24 cellular contexts compared by ENCODE assay signal in genomic region chr3:179660872-179661271, GRCh38.
"Had no signal": no experiment of that assay in that cellular context is flagged by ENCODE, and none has a peak within 500 bp of the region (broad histone marks: within the 10 kb centered on the region; RNA-seq: fewer than 3 reads in every experiment).

No MANE protein-coding gene starts in this region.

- H3K27ac ChIP-seq: epithelial cell of prostate, esophagus squamous epithelium, gastroesophageal sphincter, ovary, spleen, tibial nerve had no signal

- H3K4me3 ChIP-seq: esophagus squamous epithelium, gastroesophageal sphincter, ovary, spleen, tibial nerve had no signal

- H3K27me3 ChIP-seq: esophagus squamous epithelium, gastroesophageal sphincter, ovary, spleen, tibial nerve had no signal

- DNase-seq: activated CD4-positive, alpha-beta memory T cell treated with anti-CD3 and anti-CD28 coated beads, Interleukin-2, amount 10 ng/mL, durations not matched to agents 7 days and 5 days; activated CD4-positive, alpha-beta T cell treated with anti-CD3 and anti-CD28 coated beads, Interleukin-2, amount 10 ng/mL, durations not matched to agents 7 days and 5 days; activated CD4-positive, CD25-positive, alpha-beta regulatory T cell treated with anti-CD3 and anti-CD28 coated beads, Interleukin-2, amount 50 U/mL, for 72 hours; activated CD8-positive, alpha-beta memory T cell treated with anti-CD3 and anti-CD28 coated beads, Interleukin-2, amount 50 U/mL, for 48 hours; activated gamma-delta T cell treated with Interleukin-2 at 50 U/mL for 16 hours; activated naive CD4-positive, alpha-beta T cell treated with anti-CD3 and anti-CD28 coated beads, Interleukin-2, amount 50 U/mL, for 16 hours; activated T-cell treated with anti-CD3 and anti-CD28 coated beads, Interleukin-2, amount 50 U/mL, for 24 hours; amygdala; effector CD4-positive, alpha-beta T cell; esophagus squamous epithelium; head of caudate nucleus; hippocampal formation; left cardiac atrium; naive B cell; nephron progenitor cell; ovary; spleen; stimulated activated naive CD4-positive, alpha-beta T cell; T-helper 2 cell had no signal

- H3K9me3 ChIP-seq: esophagus squamous epithelium, gastroesophageal sphincter, ovary, spleen, tibial nerve had no signal

- ATAC-seq: gastroesophageal sphincter, left cardiac atrium had no signal

- FAIRE-seq: bronchial epithelial cell, keratinocyte had no signal

- H3K36me3 ChIP-seq: esophagus squamous epithelium, gastroesophageal sphincter, ovary, spleen, tibial nerve had no signal
